ENCODE assay signal across 1 cellular context in genomic region chr15:38514601-38515000, GRCh38.
TF ChIP-seq lines count a peak whose summit lies in the region.

No MANE protein-coding gene starts in this region.

TF ChIP-seq in GM12878, 131 proteins besides CTCF, POLR2A, EP300 and RAD21 (continued from another document):
- TF ChIP-seq PKNOX1 (IDR thresholded peaks at IDR 0.05) (no peak), ZNF384 (IDR thresholded peaks at IDR 0.05; ENCODE audit: borderline replicate concordance, low read depth, low read length) (no peak), ZNF217 (IDR thresholded peaks at IDR 0.05) (no peak), IRF5 (IDR thresholded peaks at IDR 0.05; ENCODE audit: borderline replicate concordance) (no peak), SUZ12 (IDR thresholded peaks at IDR 0.05; ENCODE audit: unreplicated experiment) (no peak), ZNF592 (IDR thresholded peaks at IDR 0.05) (no peak), CHD1 (IDR thresholded peaks at IDR 0.05; ENCODE audit: low read depth, low read length) (no peak), SRF (IDR thresholded peaks at IDR 0.05; ENCODE audit: low read depth in 2 of 2, low read length in 2 of 2) (no peak), YY1 (IDR thresholded peaks at IDR 0.05; ENCODE audit: low read depth, low read length) (no peak), MEF2A (IDR thresholded peaks at IDR 0.05; ENCODE audit: insufficient read depth, low read depth, low read length) (no peak), SREBF1 (IDR thresholded peaks at IDR 0.05; ENCODE audit: low read length) (no peak), MYC (IDR thresholded peaks at IDR 0.05; ENCODE audit: insufficient read depth, insufficient read length, insufficient replicate concordance, low read length, severe bottlenecking) (no peak), PML (IDR thresholded peaks at IDR 0.05; ENCODE audit: low read length) (no peak), NR2F1 (conservative IDR thresholded peaks at IDR 0.05) (no peak), ZSCAN29 (IDR thresholded peaks at IDR 0.05) (no peak)
